ENCODE assay signal across 22 cellular contexts in genomic region chr1:244367399-244368114, GRCh38.
"Had no signal": no experiment of that assay in that cellular context is flagged by ENCODE, and none has a peak within 500 bp of the region (broad histone marks: within the 10 kb centered on the region; RNA-seq: fewer than 3 reads in every experiment).

No MANE protein-coding gene starts in this region.

- H3K4me1 ChIP-seq: heart left ventricle, pancreas had no signal

- H3K4me3 ChIP-seq: gastroesophageal sphincter, heart left ventricle, pancreas, upper lobe of right lung had no signal

- H3K36me3 ChIP-seq: gastroesophageal sphincter, heart left ventricle, pancreas, upper lobe of right lung had no signal

- H3K36me3 Mint-ChIP-seq: T-cell had no signal

- H3K9me3 ChIP-seq: gastroesophageal sphincter, heart left ventricle, pancreas, upper lobe of right lung had no signal

- H3K27me3 Mint-ChIP-seq: activated CD4-positive, alpha-beta T cell treated with anti-CD3 and anti-CD28 coated beads, Interleukin-2, amount 10 ng/mL, durations not matched to agents 7 days and 5 days; activated CD8-positive, alpha-beta memory T cell treated with anti-CD3 and anti-CD28 coated beads, Interleukin-2, amount 10 ng/mL, durations not matched to agents 7 days and 5 days; activated CD8-positive, alpha-beta T cell treated with anti-CD3 and anti-CD28 coated beads for 36 hours; activated naive CD8-positive, alpha-beta T cell; naive thymus-derived CD8-positive, alpha-beta T cell; T-cell had no signal

- H3K27me3 ChIP-seq: gastroesophageal sphincter, heart left ventricle, pancreas, upper lobe of right lung had no signal

- H3K4me1 Mint-ChIP-seq: T-cell had no signal

- H3K27ac ChIP-seq: gastroesophageal sphincter, heart left ventricle, pancreas, upper lobe of right lung, VCaP had no signal

- H3K27ac Mint-ChIP-seq: activated CD4-positive, alpha-beta T cell treated with anti-CD3 and anti-CD28 coated beads, Interleukin-2, amount 10 ng/mL, durations not matched to agents 7 days and 5 days; activated CD8-positive, alpha-beta memory T cell treated with anti-CD3 and anti-CD28 coated beads, Interleukin-2, amount 10 ng/mL, durations not matched to agents 7 days and 5 days; activated CD8-positive, alpha-beta T cell treated with anti-CD3 and anti-CD28 coated beads for 36 hours; activated naive CD8-positive, alpha-beta T cell; activated T-helper 1 cell treated with anti-CD3 and anti-CD28 coated beads, Interleukin-12 subunit alpha, Interleukin-12 subunit beta, Interleukin-2, Interleukin-4 antibody, amounts not matched to agents 30 ng/mL and 10 ng/mL and 1 ng/mL, durations not matched to agents 14 hours and 24 hours and 36 hours; T-cell; T-helper 2 cell treated with Interferon-gamma antibody and Interleukin-4, amounts not matched to agents 5 μg/mL and 100 μg/mL, for 36 hours had no signal

- H3K4me3 Mint-ChIP-seq: activated CD4-positive, alpha-beta T cell treated with anti-CD3 and anti-CD28 coated beads, Interleukin-2, amount 10 ng/mL, durations not matched to agents 7 days and 5 days; activated CD8-positive, alpha-beta memory T cell treated with anti-CD3 and anti-CD28 coated beads, Interleukin-2, amount 10 ng/mL, durations not matched to agents 7 days and 5 days; activated CD8-positive, alpha-beta T cell treated with anti-CD3 and anti-CD28 coated beads for 36 hours; activated naive CD8-positive, alpha-beta T cell; activated T-helper 1 cell treated with anti-CD3 and anti-CD28 coated beads, Interleukin-12 subunit alpha, Interleukin-12 subunit beta, Interleukin-2, Interleukin-4 antibody, amounts not matched to agents 30 ng/mL and 10 ng/mL and 1 ng/mL, durations not matched to agents 14 hours and 24 hours and 36 hours; naive thymus-derived CD8-positive, alpha-beta T cell; T-cell; T-helper 2 cell treated with Interferon-gamma antibody and Interleukin-4, amounts not matched to agents 5 μg/mL and 100 μg/mL, for 36 hours had no signal

- DNase-seq: activated CD4-positive, alpha-beta T cell treated with anti-CD3 and anti-CD28 coated beads, Interleukin-2, amount 10 ng/mL, durations not matched to agents 7 days and 5 days; activated CD4-positive, CD25-positive, alpha-beta regulatory T cell treated with anti-CD3 and anti-CD28 coated beads, Interleukin-2, amount 50 U/mL, for 72 hours; activated CD8-positive, alpha-beta memory T cell treated with anti-CD3 and anti-CD28 coated beads, Interleukin-2, amount 10 ng/mL, durations not matched to agents 7 days and 5 days; activated CD8-positive, alpha-beta T cell treated with anti-CD3 and anti-CD28 coated beads for 36 hours; activated naive CD4-positive, alpha-beta T cell; central memory CD4-positive, alpha-beta T cell; effector memory CD4-positive, alpha-beta T cell; heart left ventricle; left colon; mesendoderm; naive thymus-derived CD8-positive, alpha-beta T cell; pancreas; right cardiac atrium; stimulated activated CD4-positive, alpha-beta T cell treated with anti-CD3 and anti-CD28 coated beads, Interleukin-4, amount 100 ng/mL, for 24 hours; stimulated activated naive CD4-positive, alpha-beta T cell treated with Interleukin-2 at 50 U/mL for 16 hours; T-cell; upper lobe of right lung had no signal

- ATAC-seq: activated CD8-positive, alpha-beta memory T cell treated with anti-CD3 and anti-CD28 coated beads, Interleukin-2, amount 10 ng/mL, durations not matched to agents 7 days and 5 days; activated CD8-positive, alpha-beta T cell treated with anti-CD3 and anti-CD28 coated beads for 36 hours; gastroesophageal sphincter; left colon; naive thymus-derived CD8-positive, alpha-beta T cell; pancreas; right cardiac atrium; T-cell; upper lobe of right lung had no signal
